Comparison of ENCODE assay signal across 8 cellular contexts in genomic region chr3:107753494-107753893, GRCh38.
DNase-seq lines count a peak whose midpoint lies in the region; ATAC-seq and TF ChIP-seq lines count a peak whose summit lies in the region.

No MANE protein-coding gene starts in this region.

- no peaks in the 10 kb centered on the region for H3K36me3 ChIP-seq in thoracic aorta

- ATAC-seq in HG02798 (IDR thresholded peaks at IDR 0.05; ENCODE audit: poor library complexity, unreplicated experiment): peak; percentile 39
- no peak for ATAC-seq in thoracic aorta (ENCODE audit: insufficient number of reproducible peaks, low FRiP score, low read depth)

- DNase-seq in NCI-H2107 treated with DMSO at 0.1 percent for 48 hours (lab: John Stamatoyannopoulos, UW; ENCODE audit: unreplicated experiment) (peak; percentile 68), NCI-H2107 (lab: John Stamatoyannopoulos, UW) (no peak), NCI-H82 (lab: John Stamatoyannopoulos, UW) (peak; percentile 86), astrocyte of the spinal cord (ENCODE audit: low read depth, low spot score) (peak; percentile 37), islet precursor cell (peak; percentile 81), thoracic aorta (ENCODE audit: low spot score) (no peak)
- DNase-seq in central memory CD4-positive, alpha-beta T cell: no peak

- no peak overlapping the region for H3K27ac ChIP-seq in thoracic aorta

- peak; percentile 70 for TF ChIP-seq CTCF in astrocyte of the spinal cord (IDR thresholded peaks at IDR 0.05; ENCODE audit: low read depth, low read length)
- peak; percentile 45 for TF ChIP-seq CTCF in thoracic aorta (IDR thresholded peaks at IDR 0.05)

- no peak overlapping the region for H3K4me3 ChIP-seq in astrocyte of the spinal cord (ENCODE audit: low read depth, low read length)
- no peak overlapping the region for H3K4me3 ChIP-seq in thoracic aorta

- in situ Hi-C loops in astrocyte of the spinal cord (cut with HindIII; ENCODE audit: low sequenced_read_pairs): no loop called here

- H3K4me1 ChIP-seq in thoracic aorta (ENCODE audit: control insufficient read depth in 1 of 2, low read depth in 2 of 2): peaks cover 0 to under 1% of the 10 kb centered on the region in 2 donors

- no peaks in the 10 kb centered on the region for H3K9me3 ChIP-seq in thoracic aorta

- H3K27me3 ChIP-seq in thoracic aorta (replicated peaks; ENCODE audit: insufficient read depth): no peaks in the 10 kb centered on the region

Comparison
In these comparisons a context has a peak if more than half of its experiments do, and no peak if none do; other contexts are left out.
1. DNase-seq: peak in NCI-H2107 treated with DMSO at 0.1 percent for 48 hours (single experiment), NCI-H82 (single experiment), astrocyte of the spinal cord (single experiment) and islet precursor cell (single experiment); none in NCI-H2107 (single experiment), thoracic aorta (single experiment) and central memory CD4-positive, alpha-beta T cell (single experiment).